In the genomic region with DNA sequence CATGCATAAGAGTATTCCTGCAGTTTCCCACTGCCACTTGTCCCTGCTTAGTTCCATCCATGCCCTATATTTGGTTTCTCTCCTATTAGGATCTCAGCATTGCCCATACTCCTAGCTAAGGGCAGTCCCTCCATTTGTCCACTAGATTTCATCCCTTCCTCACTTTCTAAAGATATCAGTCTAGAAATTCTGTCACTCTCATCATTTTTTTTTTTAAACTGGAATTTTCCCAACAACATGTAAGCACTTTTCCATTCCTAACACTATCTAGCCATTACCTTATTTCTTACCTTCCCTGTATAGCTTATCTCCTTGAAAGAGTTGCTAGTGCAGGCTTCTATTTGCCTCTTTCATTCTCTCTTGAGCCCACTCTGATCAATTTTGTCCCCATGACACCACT, we compare ENCODE assay signal across 23 cellular contexts.
"Had no signal": no experiment of that assay in that cellular context is flagged by ENCODE, and none has a peak within 500 bp of the region (broad histone marks: within the 10 kb centered on the region; RNA-seq: fewer than 3 reads in every experiment).

No MANE protein-coding gene starts in this region.

- H3K27me3 ChIP-seq: colonic mucosa, gastroesophageal sphincter, heart left ventricle, left lung had no signal

- ATAC-seq: effector memory CD8-positive, alpha-beta T cell; esophagus mucosa; foreskin keratinocyte; gastroesophageal sphincter; heart left ventricle; left cardiac atrium; left lung; left ventricle myocardium superior; lower lobe of right lung; mucosa of descending colon had no signal

- H3K27ac ChIP-seq: colonic mucosa, epithelial cell of prostate, foreskin keratinocyte, gastroesophageal sphincter, heart left ventricle, left lung, lower lobe of right lung had no signal

- FAIRE-seq: endometrium, frontal cortex, islet of Langerhans, keratinocyte had no signal

- H3K4me3 ChIP-seq: colonic mucosa, gastroesophageal sphincter, heart left ventricle, left lung, lower lobe of right lung, mucosa of descending colon had no signal

- DNase-seq: colonic mucosa; cortex of kidney; effector CD8-positive, alpha-beta T cell; effector memory CD8-positive, alpha-beta T cell; endodermal cell; erythroblast; foreskin keratinocyte; heart left ventricle; hippocampal formation; left cardiac atrium; left lung; left ventricle myocardium superior; lower lobe of right lung; mesenchymal stem cell; mucosa of descending colon; naive B cell had no signal

- H3K9me3 ChIP-seq: colonic mucosa, gastroesophageal sphincter, heart left ventricle, left lung, lower lobe of right lung, mucosa of descending colon had no signal

- H3K36me3 ChIP-seq: colonic mucosa, gastroesophageal sphincter, heart left ventricle, left lung, lower lobe of right lung had no signal

- H3K4me1 ChIP-seq: colonic mucosa, foreskin keratinocyte, gastroesophageal sphincter, heart left ventricle, left lung, lower lobe of right lung had no signal
